In genomic region chr1:51957618-51958017, GRCh38 we compare ENCODE assay signal across 13 cellular contexts. TPM values are rescaled to one million over a fixed set of nuclear protein-coding genes. Genes with fewer than 3 reads are reported as not detected.
DNase-seq lines count a peak whose midpoint lies in the region; ATAC-seq, FAIRE-seq and TF ChIP-seq lines count a peak whose summit lies in the region.
"Had no signal": no experiment of that assay in that cellular context is flagged by ENCODE, and none has a peak within 500 bp of the region (broad histone marks: within the 10 kb centered on the region; RNA-seq: fewer than 3 reads in every experiment).

No MANE protein-coding gene starts in this region.

- H3K36me3 ChIP-seq in psoas muscle (ENCODE audit: insufficient read depth in 1 of 2, low read depth in 1 of 2) (no peaks in the 10 kb centered on the region), kidney (ENCODE audit: control insufficient read depth in 1 of 2, insufficient read depth in 2 of 2, low read length in 2 of 2) (no peaks in the 10 kb centered on the region)

- H3K9me3 ChIP-seq in psoas muscle (no peaks in the 10 kb centered on the region), kidney (ENCODE audit: control insufficient read depth in 1 of 2, low read length in 2 of 2) (no peaks in the 10 kb centered on the region)

- peaks cover 0 to 6% (median 2%) of the 10 kb centered on the region in 3 donors for H3K27me3 ChIP-seq in psoas muscle (ENCODE audit: insufficient read depth in 3 of 3, low read length in 2 of 3)

- DNase-seq in DMS53 treated with DMSO at 0.1 percent for 48 hours (lab: John Stamatoyannopoulos, UW; ENCODE audit: unreplicated experiment): peak; percentile 41
- DNase-seq in NCI-H1105 (lab: John Stamatoyannopoulos, UW): peak; percentile 79
- peak; percentile 95 for DNase-seq in NCI-H69 (lab: John Stamatoyannopoulos, UW)
- DNase-seq in iPS DF 4.7 (ENCODE audit: extremely low read depth, low spot score): peak; percentile 14
- no peak for DNase-seq in NCI-H524 (lab: John Stamatoyannopoulos, UW)
- DNase-seq in psoas muscle: no peak
- DNase-seq in GM12892 (ENCODE audit: insufficient read length): no peak
- no peak for DNase-seq in kidney
- DNase-seq: activated CD4-positive, alpha-beta memory T cell treated with anti-CD3 and anti-CD28 coated beads, Interleukin-2, amount 10 ng/mL, durations not matched to agents 7 days and 5 days; KBM-7; NCI-H1694 treated with DMSO at 0.1 percent for 48 hours; OCI-M1; stimulated activated naive CD8-positive, alpha-beta T cell treated with anti-CD3 and anti-CD28 coated beads, Interleukin-15, Interleukin-2, amounts not matched to agents 100 U/mL and 50 U/mL, for 24 hours had no signal

- 42 to 50% (median 44%) methylated on average over 7 of the region's 7 CpGs for WGBS in psoas muscle, 3 donors

- no peak for TF ChIP-seq POLR2A in GM12892 (IDR thresholded peaks at IDR 0.05; ENCODE audit: low read depth, low read length)

- FAIRE-seq in GM12892 (lab: Jason Lieb, UNC) (no peak), kidney (lab: Jason Lieb, UNC) (no peak)

- H3K4me3 ChIP-seq in psoas muscle (no peak overlapping the region), kidney (ENCODE audit: low read length in 2 of 2) (no peak overlapping the region)

- H3K9ac ChIP-seq in kidney (ENCODE audit: low read length in 2 of 2): no peak overlapping the region

- TF ChIP-seq CTCF in psoas muscle (IDR thresholded peaks at IDR 0.05): no peak
- TF ChIP-seq CTCF in kidney (IDR thresholded peaks at IDR 0.05; ENCODE audit: borderline replicate concordance, extremely low read depth, insufficient read depth): no peak

- H3K4me1 ChIP-seq in psoas muscle (no peaks in the 10 kb centered on the region), kidney (ENCODE audit: control insufficient read depth in 1 of 2, insufficient read depth in 1 of 2, low read depth in 1 of 2, low read length in 2 of 2) (no peaks in the 10 kb centered on the region)

- H3K27ac ChIP-seq in psoas muscle (no peak overlapping the region), kidney (ENCODE audit: low read depth in 2 of 2, low read length in 2 of 2) (no peak overlapping the region)

- no peak for ATAC-seq in psoas muscle
- ATAC-seq: stimulated activated naive CD8-positive, alpha-beta T cell treated with anti-CD3 and anti-CD28 coated beads, Interleukin-15, Interleukin-2, amounts not matched to agents 100 U/mL and 50 U/mL, for 24 hours had no signal

- intact Hi-C loops in psoas muscle (cut with DNase I): no loop called here
- intact Hi-C loops in kidney (cut with DNase I): no loop called here

RNA-seq across cellular contexts. Expression of gene RAB3B, which starts 32.9 kb away (rescaled TPM):
- total RNA-seq in psoas muscle (under 1 TPM in 1 of 4 donors, not detected in 3; 0.04 TPM), kidney (0.72 TPM)
- polyA plus RNA-seq in psoas muscle (under 1 TPM in 1 of 3 donors, not detected in 2; under 0.01 TPM), kidney (ENCODE audit: insufficient read depth, low read depth, low replicate concordance) (0.60 TPM)
- polyA plus RNA-seq in GM12892 (2012; ENCODE audit: missing spikeins): 0.04 TPM

Comparison
In these comparisons a context has a peak if more than half of its experiments do, and no peak if none do; other contexts are left out.
1. DNase-seq: peak in DMS53 treated with DMSO at 0.1 percent for 48 hours (single experiment), NCI-H1105 (single experiment), NCI-H69 (single experiment) and iPS DF 4.7 (single experiment); none in NCI-H524 (0 of 2), psoas muscle (0 of 2), GM12892 (single experiment) and kidney (single experiment).